8 cellular contexts compared by ENCODE assay signal in the genomic region with DNA sequence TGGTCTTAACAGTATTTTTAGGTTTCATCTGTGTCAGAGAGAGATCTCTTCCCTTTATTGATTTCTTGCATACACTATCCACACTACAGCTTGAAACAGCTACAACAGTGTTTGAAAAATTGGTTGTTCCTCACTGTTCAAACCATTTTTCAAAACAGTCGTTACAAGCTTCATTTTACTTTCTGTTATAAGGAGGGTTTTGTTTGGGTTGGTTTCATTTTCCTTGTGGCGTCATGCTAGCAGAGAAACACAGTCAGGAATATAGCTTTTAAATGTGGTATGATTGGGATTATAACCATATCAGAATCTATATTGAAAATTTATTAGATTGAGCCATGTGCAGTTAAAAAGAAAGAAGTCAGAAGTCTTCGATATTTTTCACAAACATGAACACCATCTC.
A peak's percentile ranks its signal among the peaks of the same experiment; 100 is the strongest.
DNase-seq lines count a peak whose midpoint lies in the region; ATAC-seq and TF ChIP-seq lines count a peak whose summit lies in the region.

No MANE protein-coding gene starts in this region.

- H3K9me2 ChIP-seq in Loucy (replicated peaks; ENCODE audit: low read depth, low read length) = no peaks in the 10 kb centered on the region

- no peaks in the 10 kb centered on the region for H3K9me3 ChIP-seq in Loucy (ENCODE audit: insufficient read depth, low read depth, low read length)
- no peaks in the 10 kb centered on the region for H3K9me3 ChIP-seq in subcutaneous abdominal adipose tissue (ENCODE audit: control insufficient read depth in 5 of 5, low read length in 5 of 5)

- DNase-seq in NCI-H2029 treated with DMSO at 0.1 percent for 48 hours (lab: John Stamatoyannopoulos, UW) (peak; percentile 3), NCI-H2029 (lab: John Stamatoyannopoulos, UW) (no peak), left ventricle myocardium superior (no peak), H4 (ENCODE audit: low spot score) (no peak), NCI-H2107 treated with DMSO at 0.1 percent for 48 hours (lab: John Stamatoyannopoulos, UW; ENCODE audit: unreplicated experiment) (no peak)
- no peak for DNase-seq in stimulated activated CD4-positive, alpha-beta T cell treated with anti-CD3 and anti-CD28 coated beads, Interleukin-2, amount 100 ng/mL, for 48 hours

- no peaks in the 10 kb centered on the region for H4K20me1 ChIP-seq in Loucy (ENCODE audit: insufficient read depth, low read length, poor library complexity, severe bottlenecking)

- H3K9ac ChIP-seq in Loucy (ENCODE audit: low read depth, low read length, poor library complexity, severe bottlenecking) = peak overlapping the region; percentile 50
- H3K9ac ChIP-seq in subcutaneous abdominal adipose tissue (ENCODE audit: low read length in 5 of 5) = peak overlapping the region in 4 of 5 donors; percentile 15 to 58 (median 46)

- H3K36me3 ChIP-seq in Loucy (ENCODE audit: insufficient read depth, low read length) (no peaks in the 10 kb centered on the region), subcutaneous abdominal adipose tissue (ENCODE audit: control insufficient read depth in 5 of 5, insufficient read depth in 5 of 5, low read length in 5 of 5) (no peaks in the 10 kb centered on the region)

- 0 out of 2 replicates have a peak overlapping the region, but pooled peaks have one; percentile 2 for H2AFZ ChIP-seq in Loucy (ENCODE audit: low read length)

- peak overlapping the region; percentile 50 for H3K27ac ChIP-seq in subcutaneous abdominal adipose tissue (ENCODE audit: low read depth, low read length)

- TF ChIP-seq CTCF in Loucy (conservative IDR thresholded peaks at IDR 0.05; ENCODE audit: low read length) = no peak

- H3F3A ChIP-seq in Loucy (ENCODE audit: low read depth) = 0 out of 2 replicates have a peak, but pooled peaks cover 3% of the 10 kb centered on the region

- peaks cover 26% of the 10 kb centered on the region for H3K4me1 ChIP-seq in Loucy (ENCODE audit: insufficient read depth, low read length, poor library complexity, severe bottlenecking)
- H3K4me1 ChIP-seq in subcutaneous abdominal adipose tissue (ENCODE audit: control insufficient read depth in 5 of 5, insufficient read depth in 5 of 5, low read length in 5 of 5) = peaks cover 0 to 24% (median 13%) of the 10 kb centered on the region in 5 donors

- H3K27me3 ChIP-seq in Loucy (ENCODE audit: insufficient read depth, low read length, poor library complexity, severe bottlenecking) (no peaks in the 10 kb centered on the region), subcutaneous abdominal adipose tissue (ENCODE audit: control insufficient read depth in 5 of 5, insufficient read depth in 4 of 5, low read length in 5 of 5) (no peaks in the 10 kb centered on the region)

- intact Hi-C loops in left ventricle myocardium superior (cut with micrococcal nuclease) = no loop called here

- ATAC-seq in left ventricle myocardium superior = peak; percentile 44

- H3K4me3 ChIP-seq in Loucy (ENCODE audit: low read length, poor library complexity, severe bottlenecking) (peak overlapping the region; percentile 58), subcutaneous abdominal adipose tissue (ENCODE audit: low read depth in 1 of 5, low read length in 5 of 5) (peak overlapping the region in 4 of 5 donors; percentile 33 to 53 (median 43))

- no peaks in the 10 kb centered on the region for H3K79me2 ChIP-seq in Loucy (ENCODE audit: insufficient read depth, low read length)

- H3K4me2 ChIP-seq in Loucy (ENCODE audit: low read depth, low read length, poor library complexity, severe bottlenecking) = peak overlapping the region; percentile 67
